In the genomic region with DNA sequence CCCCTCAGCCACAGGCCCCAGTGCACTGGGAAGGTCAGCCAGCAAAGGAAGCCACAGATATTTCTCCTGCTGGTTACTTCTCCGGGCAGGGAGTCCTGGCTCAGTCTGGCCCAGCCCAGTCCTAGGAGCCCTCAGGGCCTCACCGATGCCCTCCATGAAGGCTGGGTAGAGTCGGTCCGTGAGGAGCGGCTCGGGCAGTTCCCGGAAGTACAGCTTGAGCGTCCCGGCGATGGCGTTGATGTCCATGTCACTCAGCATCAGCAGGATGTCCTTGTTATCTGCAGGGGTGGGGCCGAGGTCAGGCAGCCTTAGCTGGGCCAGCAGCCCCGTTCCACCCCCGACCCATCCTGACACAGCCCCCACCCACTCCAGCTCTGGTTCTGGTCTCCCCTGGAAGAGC, we compare ENCODE assay signal across 19 cellular contexts.
"Had no signal": no experiment of that assay in that cellular context is flagged by ENCODE, and none has a peak within 500 bp of the region (broad histone marks: within the 10 kb centered on the region; RNA-seq: fewer than 3 reads in every experiment).

No MANE protein-coding gene starts in this region.

- H3K9me3 Mint-ChIP-seq: activated CD4-positive, alpha-beta T cell treated with anti-CD3 and anti-CD28 coated beads, Interleukin-2, amount 10 ng/mL, durations not matched to agents 7 days and 5 days; activated naive CD4-positive, alpha-beta T cell treated with anti-CD3 and anti-CD28 coated beads, Interleukin-2, amount 50 U/mL, for 24 hours; effector memory CD8-positive, alpha-beta T cell; naive B cell; stimulated activated naive B cell treated with anti-CD40 and anti-IgM and Interleukin-4, amounts not matched to agents 10 μg/mL and 1 μg/mL and 100 μg/mL, for 72 hours had no signal

- H3K36me3 Mint-ChIP-seq: naive B cell had no signal

- H3K27ac ChIP-seq: ovary, vagina had no signal

- H3K36me3 ChIP-seq: ovary had no signal

- H3K4me3 ChIP-seq: left lung, mucosa of descending colon, ovary, sigmoid colon, tibial nerve, vagina had no signal

- ATAC-seq: activated CD4-positive, CD25-positive, alpha-beta regulatory T cell treated with anti-CD3 and anti-CD28 coated beads, Interleukin-2, amount 50 U/mL, for 24 hours; activated CD8-positive, alpha-beta T cell treated with anti-CD3 and anti-CD28 coated beads, Interleukin-2, amount 10 ng/mL, durations not matched to agents 7 days and 5 days; effector memory CD8-positive, alpha-beta T cell; left lung; mucosa of descending colon; stimulated activated naive B cell treated with anti-CD40 and anti-IgM and Interleukin-4, amounts not matched to agents 10 μg/mL and 1 μg/mL and 100 μg/mL, for 72 hours had no signal

- DNase-seq: activated CD4-positive, alpha-beta T cell treated with anti-CD3 and anti-CD28 coated beads, Interleukin-2, amount 10 ng/mL, durations not matched to agents 7 days and 5 days; activated CD8-positive, alpha-beta T cell treated with anti-CD3 and anti-CD28 coated beads, Interleukin-2, amount 10 ng/mL, durations not matched to agents 7 days and 5 days; activated effector memory CD4-positive, alpha-beta T cell treated with Interleukin-2 at 50 U/mL for 16 hours; activated T-cell treated with anti-CD3 and anti-CD28 coated beads, Interleukin-2, amount 50 U/mL, for 48 hours; dermis blood vessel endothelial cell; effector memory CD8-positive, alpha-beta T cell; foreskin fibroblast; hypothalamus; mesenchymal stem cell; mucosa of descending colon; naive B cell; sigmoid colon; stimulated activated naive B cell treated with anti-CD40 and anti-IgM and Interleukin-4, amounts not matched to agents 10 μg/mL and 1 μg/mL and 100 μg/mL, for 72 hours had no signal

- H3K27me3 Mint-ChIP-seq: activated CD4-positive, alpha-beta T cell treated with anti-CD3 and anti-CD28 coated beads, Interleukin-2, amount 10 ng/mL, durations not matched to agents 7 days and 5 days; activated naive CD4-positive, alpha-beta T cell treated with anti-CD3 and anti-CD28 coated beads, Interleukin-2, amount 50 U/mL, for 24 hours; effector memory CD8-positive, alpha-beta T cell; naive B cell; stimulated activated naive B cell treated with anti-CD40 and anti-IgM and Interleukin-4, amounts not matched to agents 10 μg/mL and 1 μg/mL and 100 μg/mL, for 72 hours had no signal

- H3K9me3 ChIP-seq: left lung, mucosa of descending colon, ovary, sigmoid colon, tibial nerve, vagina had no signal

- H3K4me3 Mint-ChIP-seq: activated CD4-positive, alpha-beta T cell treated with anti-CD3 and anti-CD28 coated beads, Interleukin-2, amount 10 ng/mL, durations not matched to agents 7 days and 5 days; activated CD8-positive, alpha-beta T cell treated with anti-CD3 and anti-CD28 coated beads, Interleukin-2, amount 10 ng/mL, durations not matched to agents 7 days and 5 days; activated naive CD4-positive, alpha-beta T cell treated with anti-CD3 and anti-CD28 coated beads, Interleukin-2, amount 50 U/mL, for 24 hours; effector memory CD8-positive, alpha-beta T cell; naive B cell; stimulated activated naive B cell treated with anti-CD40 and anti-IgM and Interleukin-4, amounts not matched to agents 10 μg/mL and 1 μg/mL and 100 μg/mL, for 72 hours had no signal

- H3K27me3 ChIP-seq: left lung, ovary, sigmoid colon, tibial nerve, vagina had no signal

- H3K27ac Mint-ChIP-seq: activated CD4-positive, alpha-beta T cell treated with anti-CD3 and anti-CD28 coated beads, Interleukin-2, amount 10 ng/mL, durations not matched to agents 7 days and 5 days; activated CD8-positive, alpha-beta T cell treated with anti-CD3 and anti-CD28 coated beads, Interleukin-2, amount 10 ng/mL, durations not matched to agents 7 days and 5 days; activated naive CD4-positive, alpha-beta T cell treated with anti-CD3 and anti-CD28 coated beads, Interleukin-2, amount 50 U/mL, for 24 hours; effector memory CD8-positive, alpha-beta T cell; naive B cell; stimulated activated naive B cell treated with anti-CD40 and anti-IgM and Interleukin-4, amounts not matched to agents 10 μg/mL and 1 μg/mL and 100 μg/mL, for 72 hours had no signal
